Comparison of ENCODE assay signal across 28 cellular contexts in the genomic region with DNA sequence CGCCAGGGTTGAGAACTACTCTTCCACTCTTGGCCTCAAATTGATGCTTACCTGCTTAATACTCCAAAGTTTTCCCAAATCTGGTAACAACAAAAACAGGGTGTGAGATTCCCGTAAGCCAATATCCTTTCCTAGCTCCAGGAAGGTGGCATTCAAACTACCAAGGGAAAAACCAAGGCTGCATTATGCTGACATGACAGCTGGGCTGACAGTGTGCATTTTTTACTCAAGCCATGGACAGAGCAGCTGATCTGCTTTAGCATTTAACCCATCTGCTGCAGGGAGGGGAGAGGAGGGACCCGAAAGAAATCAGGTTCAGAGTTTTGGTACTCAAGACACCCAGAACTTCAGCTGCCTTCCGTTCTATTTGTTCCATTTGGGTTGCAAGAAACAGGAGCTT.
"Had no signal": no experiment of that assay in that cellular context is flagged by ENCODE, and none has a peak within 500 bp of the region (broad histone marks: within the 10 kb centered on the region; RNA-seq: fewer than 3 reads in every experiment).

No MANE protein-coding gene starts in this region.

- H3K27me3 ChIP-seq: brain microvascular endothelial cell, dorsolateral prefrontal cortex, foreskin keratinocyte, gastrocnemius medialis, heart right ventricle had no signal

- ATAC-seq: activated CD8-positive, alpha-beta T cell treated with anti-CD3 and anti-CD28 coated beads for 36 hours; activated T-cell treated with anti-CD3 and anti-CD28 coated beads, Interleukin-2, amount 50 U/mL, for 4 hours; activated T-helper 17 cell treated with anti-CD3 and anti-CD28 coated beads, Interleukin-2, amount 50 U/mL, for 72 hours; esophagus mucosa; foreskin keratinocyte; gastrocnemius medialis; heart right ventricle; T-helper 17 cell; WTC11 had no signal

- DNase-seq: activated CD4-positive, alpha-beta T cell treated with anti-CD3 and anti-CD28 coated beads for 1 hour; activated CD4-positive, alpha-beta T cell treated with anti-CD3 and anti-CD28 coated beads for 4 hours; activated CD4-positive, alpha-beta T cell treated with anti-CD3 and anti-CD28 coated beads, Interleukin-2, amount 10 ng/mL, durations not matched to agents 7 days and 5 days; activated CD4-positive, alpha-beta T cell treated with anti-CD3 and anti-CD28 coated beads, Interleukin-2, amount 50 U/mL, for 4 hours; activated CD8-positive, alpha-beta memory T cell treated with anti-CD3 and anti-CD28 coated beads for 24 hours; activated CD8-positive, alpha-beta T cell treated with anti-CD3 and anti-CD28 coated beads for 36 hours; activated effector memory CD4-positive, alpha-beta T cell treated with Interleukin-2 at 50 U/mL for 16 hours; activated gamma-delta T cell treated with Interleukin-2 at 50 U/mL for 16 hours; activated naive CD4-positive, alpha-beta T cell treated with anti-CD3 and anti-CD28 coated beads, Interleukin-2, amount 50 U/mL, for 16 hours; activated naive CD4-positive, alpha-beta T cell treated with Interleukin-2 at 50 U/mL for 16 hours; activated T-cell treated with anti-CD3 and anti-CD28 coated beads, Interleukin-2, amount 50 U/mL, for 4 hours; amniotic stem cell; anterior cingulate cortex; brain microvascular endothelial cell; dorsolateral prefrontal cortex; effector memory CD4-positive, alpha-beta T cell; endodermal cell; foreskin keratinocyte; gastrocnemius medialis; heart right ventricle; T-helper 1 cell; T-helper 17 cell; T1000 had no signal

- H3K36me3 ChIP-seq: brain microvascular endothelial cell, gastrocnemius medialis, heart right ventricle had no signal

- H3K27ac ChIP-seq: brain microvascular endothelial cell, coronary artery, dorsolateral prefrontal cortex, foreskin keratinocyte, gastrocnemius medialis, heart right ventricle had no signal

- FAIRE-seq: astrocyte had no signal

- H3K9me3 ChIP-seq: gastrocnemius medialis, heart right ventricle had no signal

- H3K4me1 ChIP-seq: foreskin keratinocyte, gastrocnemius medialis, heart right ventricle had no signal

- H3K4me3 ChIP-seq: coronary artery, dorsolateral prefrontal cortex, gastrocnemius medialis, heart right ventricle had no signal
